In genomic region chr3:194632983-194633348, GRCh38 we compare ENCODE assay signal across 8 cellular contexts. TPM values are rescaled to one million over a fixed set of nuclear protein-coding genes. Genes with fewer than 3 reads are reported as not detected.
DNase-seq lines count a peak whose midpoint lies in the region; ATAC-seq, FAIRE-seq and TF ChIP-seq lines count a peak whose summit lies in the region.

No MANE protein-coding gene starts in this region.

- intact Hi-C loops in Panc1 (cut with micrococcal nuclease; ENCODE audit: unreplicated experiment) = no loop called here

- POLR2A ChIA-PET in A549 (lab: Yijun Ruan, JAX) = interaction anchor here (1.1 kb wide), 1 partner anchor 8 kb away, joined by 5 read pairs; no protein-coding TSS in a partner anchor
- POLR2A ChIA-PET in Panc1 (lab: Charles Lee) = no interaction called here

- H3K79me2 ChIP-seq in neural cell (replicated peaks; ENCODE audit: insufficient read depth, low read length) = no peaks in the 10 kb centered on the region

- in situ Hi-C loops in Panc1 (cut with HindIII; ENCODE audit: low pct_unique_long_range_greater_than_20kb, low sequenced_read_pairs) = no loop called here

- H3K4me1 ChIP-seq in A549 (no peaks in the 10 kb centered on the region), Panc1 (ENCODE audit: control insufficient read depth, insufficient read depth, low read length) (peaks cover 3% of the 10 kb centered on the region; the same call in 1 of the 2 replicates)

- TF ChIP-seq CTCF in A549 (IDR thresholded peaks at IDR 0.05) = no peak
- no peak for TF ChIP-seq CTCF in Panc1 (IDR thresholded peaks at IDR 0.05)
- TF ChIP-seq CTCF in epithelial cell of esophagus (IDR thresholded peaks at IDR 0.05; ENCODE audit: insufficient read depth, low read depth, low read length, missing control alignments) = no peak
- TF ChIP-seq CTCF in neural cell (IDR thresholded peaks at IDR 0.05; ENCODE audit: poor library complexity, severe bottlenecking) = no peak

- no peak for TF ChIP-seq POLR2A in A549 (IDR thresholded peaks at IDR 0.05; ENCODE audit: low read length)

- H3K9ac ChIP-seq in neural cell (ENCODE audit: low read length) = peak overlapping the region; percentile 82

- FAIRE-seq in A549 (lab: Jason Lieb, UNC) = no peak

- no peak for TF ChIP-seq RAD21 in A549 (conservative IDR thresholded peaks at IDR 0.05 in 1 of 2, IDR thresholded peaks at IDR 0.05 in 1 of 2)
- TF ChIP-seq RAD21 in neural cell (conservative IDR thresholded peaks at IDR 0.05) = no peak

- CTCF ChIA-PET in A549 (lab: Yijun Ruan, JAX) = interaction anchor here (0.7 to 2.0 kb wide), 12 partner anchors 10 to 310 kb away, joined by 3 to 11 read pairs (median 4); no protein-coding TSS in a partner anchor
- CTCF ChIA-PET in Panc1 (lab: Charles Lee) = no interaction called here

- peak overlapping the region; percentile 75 for H3K4me2 ChIP-seq in A549
- H3K4me2 ChIP-seq in neural cell (ENCODE audit: low read length) = peak overlapping the region; percentile 37

- no peak for TF ChIP-seq EP300 in A549 (IDR thresholded peaks at IDR 0.05)
- TF ChIP-seq EP300 in neural cell (conservative IDR thresholded peaks at IDR 0.05; ENCODE audit: poor library complexity, severe bottlenecking) = no peak

- H4K20me1 ChIP-seq in neural cell (ENCODE audit: insufficient read depth) = no peaks in the 10 kb centered on the region

- H3K27me3 ChIP-seq in Panc1 (ENCODE audit: control insufficient read depth, insufficient read depth, low read length) (no peaks in the 10 kb centered on the region), neural cell (ENCODE audit: insufficient read depth, low read depth, low read length) (no peaks in the 10 kb centered on the region)

- H3K4me3 ChIP-seq in A549 = peak overlapping the region; percentile 95
- peak overlapping the region; percentile 83 to 85 for H3K4me3 ChIP-seq in Panc1 (ENCODE audit: low read depth in 2 of 2, low read length in 2 of 2)
- H3K4me3 ChIP-seq in epithelial cell of esophagus (ENCODE audit: low read length) = peak overlapping the region; percentile 57
- H3K4me3 ChIP-seq in neural cell (ENCODE audit: low read length) = peak overlapping the region; percentile 83

- WGBS in A549 (ENCODE audit: missing lambda C conversion rate) = no CpG with 5 or more reads among the region's 50 CpGs

- H3K27ac ChIP-seq in A549 = peak overlapping the region; percentile 99 to 100
- peak overlapping the region; percentile 93 for H3K27ac ChIP-seq in Panc1 (ENCODE audit: low read length)
- H3K27ac ChIP-seq in neural cell (ENCODE audit: low read length) = peak overlapping the region; percentile 49

- DNase-seq in A549 (ENCODE audit: low read depth in 1 of 2, low spot score in 1 of 2) = peak in 1 of 2 experiments; percentile 21
- no peak for DNase-seq in Panc1 (ENCODE audit: low read depth, low spot score)
- DNase-seq in epithelial cell of esophagus (ENCODE audit: low read depth) = peak; percentile 30
- DNase-seq in AG08396 (ENCODE audit: low spot score) = no peak
- DNase-seq in NCI-H2107 (lab: John Stamatoyannopoulos, UW) = no peak

- H3K9me3 ChIP-seq in A549 (peaks cover 10% of the 10 kb centered on the region; the same call in 1 of the 3 replicates), Panc1 (ENCODE audit: control insufficient read depth, insufficient read depth, low read depth, low read length) (peaks cover 13% of the 10 kb centered on the region; the same call in 1 of the 2 replicates), neural cell (ENCODE audit: low read length) (peaks cover 10% of the 10 kb centered on the region)

- peaks cover 2% of the 10 kb centered on the region; the same call in 1 of the 2 replicates for H3K36me3 ChIP-seq in Panc1 (ENCODE audit: control insufficient read depth, insufficient read depth, low read length)
- H3K36me3 ChIP-seq in neural cell (ENCODE audit: insufficient read depth, low read length) = no peaks in the 10 kb centered on the region

- peak overlapping the region; percentile 60 for H2AFZ ChIP-seq in neural cell (ENCODE audit: low read depth, low read length)

- no peaks in the 10 kb centered on the region for H3F3A ChIP-seq in neural cell (ENCODE audit: insufficient read depth, low read length, poor library complexity, severe bottlenecking)

- ATAC-seq in A549 = peak; percentile 63 to 75
- ATAC-seq in GM18519 (IDR thresholded peaks at IDR 0.05; ENCODE audit: low FRiP score, unreplicated experiment) = peak; percentile 40
- peak; percentile 48 for ATAC-seq in HG03039 (IDR thresholded peaks at IDR 0.05; ENCODE audit: unreplicated experiment)
- ATAC-seq in Panc1 = peak; percentile 78

- H3K9me2 ChIP-seq in neural cell (ENCODE audit: insufficient read depth, low read length) = no peaks in the 10 kb centered on the region

- no TSS peak for BruUV-seq in Panc1 (replicated peaks; lab: Mats Ljungman, UMichigan)

TF ChIP-seq in A549, 52 proteins besides CTCF, POLR2A, EP300 and RAD21:
- TF ChIP-seq BCL3 (IDR thresholded peaks at IDR 0.05) = no peak

TF ChIP-seq in neural cell, 6 proteins besides CTCF, POLR2A, EP300 and RAD21:
- TF ChIP-seq MXI1 (conservative IDR thresholded peaks at IDR 0.05; ENCODE audit: poor library complexity, severe bottlenecking) = no peak
- no peak for TF ChIP-seq POLR2AphosphoS5 (IDR thresholded peaks at IDR 0.05)
- TF ChIP-seq REST (IDR thresholded peaks at IDR 0.05; ENCODE audit: borderline replicate concordance) = no peak
- no peak for TF ChIP-seq TAF1 (IDR thresholded peaks at IDR 0.05; ENCODE audit: low read depth)
- TF ChIP-seq SMC3 (conservative IDR thresholded peaks at IDR 0.05; ENCODE audit: poor library complexity) = no peak
- TF ChIP-seq EZH2 (IDR thresholded peaks at IDR 0.05; ENCODE audit: borderline replicate concordance, insufficient read depth, low read length, poor library complexity, severe bottlenecking) = no peak

RNA-seq across cellular contexts. Expression of gene TMEM44, which starts 0.3 kb away (rescaled TPM):
- polyA plus RNA-seq in A549 (2011; rRNA removed) (16.0 and 20.9 TPM in 2 replicates), A549 (2017; fragmentation: RNase III; extraction: RNeasy Plus Mini Kit Qiagen cat#74134 plus additional on column Dnase treatment) (13.9 to 17.0 TPM (median 16.6 TPM) in 3 replicates), neural cell (40.6 and 59.3 TPM in 2 replicates)
- polyA plus RNA-seq in A549 (2012; cell fraction: cytosol; rRNA removed) = 16.1 and 18.0 TPM in 2 replicates
- 57.4 and 74.7 TPM in 2 replicates for polyA plus RNA-seq in A549 (2012; cell fraction: nucleus; rRNA removed)
- 19.1 and 22.5 TPM in 2 replicates for polyA minus RNA-seq in A549 (2011; rRNA and poly(A)+ RNA removed)
- total RNA-seq in Panc1 (2021; ENCODE audit: unreplicated experiment) = 70.1 TPM
- 69.9 TPM for polyA plus RNA-seq in Panc1 (2012; ENCODE audit: insufficient read length)
- polyA minus RNA-seq in neural cell = 34.3 and 38.0 TPM in 2 replicates

RNA-seq across cellular contexts. Expression of gene LSG1, which starts 39.0 kb away (rescaled TPM):
- polyA plus RNA-seq in A549 (2011; rRNA removed) (70.3 and 77.1 TPM in 2 replicates), A549 (2017; fragmentation: RNase III; extraction: RNeasy Plus Mini Kit Qiagen cat#74134 plus additional on column Dnase treatment) (37.4 to 40.7 TPM (median 39.9 TPM) in 3 replicates), neural cell (25.6 and 35.5 TPM in 2 replicates)
- 23.1 and 25.0 TPM in 2 replicates for polyA plus RNA-seq in A549 (2012; cell fraction: cytosol; rRNA removed)
- polyA plus RNA-seq in A549 (2012; cell fraction: nucleus; rRNA removed) = 40.0 and 57.2 TPM in 2 replicates
- 61.0 and 71.2 TPM in 2 replicates for polyA minus RNA-seq in A549 (2011; rRNA and poly(A)+ RNA removed)
- 72.9 TPM for total RNA-seq in Panc1 (2021; ENCODE audit: unreplicated experiment)
- 52.9 TPM for polyA plus RNA-seq in Panc1 (2012; ENCODE audit: insufficient read length)
- 35.8 and 37.6 TPM in 2 replicates for polyA minus RNA-seq in neural cell

RNA-seq across cellular contexts. Expression of gene FAM43A, which starts 52.7 kb away (rescaled TPM):
- polyA plus RNA-seq in A549 (2011; rRNA removed) = 0.86 and 0.89 TPM in 2 replicates
- polyA plus RNA-seq in A549 (2012; cell fraction: cytosol; rRNA removed) = 1.6 and 2.9 TPM in 2 replicates
- 3.1 and 5.0 TPM in 2 replicates for polyA plus RNA-seq in A549 (2012; cell fraction: nucleus; rRNA removed)
- polyA plus RNA-seq in A549 (2017; fragmentation: RNase III; extraction: RNeasy Plus Mini Kit Qiagen cat#74134 plus additional on column Dnase treatment) = 1.6 to 2.6 TPM (median 2.3 TPM) in 3 replicates
- polyA minus RNA-seq in A549 (2011; rRNA and poly(A)+ RNA removed) = 0.41 and 0.44 TPM in 2 replicates
- total RNA-seq in Panc1 (2021; ENCODE audit: unreplicated experiment) = 51.4 TPM
- polyA plus RNA-seq in Panc1 (2012; ENCODE audit: insufficient read length) = 76.9 TPM
- polyA plus RNA-seq in neural cell = 0.59 and 0.82 TPM in 2 replicates
- polyA minus RNA-seq in neural cell = 1.2 TPM in 2 replicates

Comparison
In these comparisons a context has a peak if more than half of its experiments do, and no peak if none do; other contexts are left out.
1. H3K27ac ChIP-seq: peak in every context shown above with its lines; median percentile 100 in A549; 93 in Panc1; 49 in neural cell.